Comparison of ENCODE assay signal across 10 cellular contexts in the genomic region with DNA sequence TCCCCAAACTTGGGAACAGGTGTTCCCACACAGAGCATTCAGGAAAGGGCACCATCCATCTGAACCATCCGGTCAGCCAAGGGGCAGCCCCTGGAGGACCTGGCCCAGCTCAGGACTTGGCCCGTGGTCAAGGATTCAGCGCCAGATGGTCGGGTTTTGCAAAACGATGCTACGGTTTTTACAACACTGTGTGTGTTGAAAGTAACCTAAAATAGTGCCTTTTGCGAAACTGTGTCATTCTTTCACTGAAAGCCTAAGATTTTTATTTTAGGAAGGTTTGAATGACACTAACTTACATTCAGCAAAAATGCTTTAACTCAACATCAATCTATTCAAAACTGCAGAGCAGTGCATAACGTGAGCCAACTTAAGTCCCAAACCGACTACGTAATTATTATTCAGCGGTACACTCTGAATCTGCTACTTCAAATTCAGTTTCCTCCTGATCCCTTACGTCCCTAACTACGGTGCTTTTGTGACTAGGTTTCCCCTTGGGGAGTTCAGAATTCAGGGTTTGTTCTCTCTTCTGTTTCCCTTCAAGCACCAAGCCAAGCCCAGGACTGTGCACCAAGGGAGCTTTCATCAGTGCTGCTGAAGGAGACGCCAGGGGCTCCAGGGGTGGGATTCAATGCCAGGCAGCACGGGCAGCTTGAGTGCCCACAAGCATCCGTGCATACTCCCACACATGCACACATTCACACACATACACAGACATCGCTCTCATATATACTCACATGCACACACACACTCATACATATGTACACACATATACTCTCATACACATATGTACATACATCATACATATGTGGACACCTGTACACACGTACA.
A peak's percentile ranks its signal among the peaks of the same experiment; 100 is the strongest.
DNase-seq lines count a peak whose midpoint lies in the region; ATAC-seq and TF ChIP-seq lines count a peak whose summit lies in the region.
"Had no signal": no experiment of that assay in that cellular context is flagged by ENCODE, and none has a peak within 500 bp of the region (broad histone marks: within the 10 kb centered on the region; RNA-seq: fewer than 3 reads in every experiment).

No MANE protein-coding gene starts in this region.

- H3K36me3 Mint-ChIP-seq in effector memory CD8-positive, alpha-beta T cell (ENCODE audit: insufficient read depth): peaks cover 66% of the 10 kb centered on the region

- H3K27ac Mint-ChIP-seq in effector memory CD8-positive, alpha-beta T cell: peak overlapping the region; percentile 50 to 87

- peaks cover 66 to 88% of the 10 kb centered on the region in 2 donors for H3K4me1 Mint-ChIP-seq in effector memory CD8-positive, alpha-beta T cell (ENCODE audit: low read depth in 2 of 2)

- H3K9me3 Mint-ChIP-seq in effector memory CD8-positive, alpha-beta T cell: no peaks in the 10 kb centered on the region

- ATAC-seq in GM21381 (IDR thresholded peaks at IDR 0.05; ENCODE audit: unreplicated experiment) (peak; percentile 16), HG03354 (IDR thresholded peaks at IDR 0.05; ENCODE audit: poor library complexity, severe bottlenecking, unreplicated experiment) (peak; percentile 20)
- no peak for ATAC-seq in effector memory CD8-positive, alpha-beta T cell (replicated peaks)
- ATAC-seq: stimulated activated naive CD8-positive, alpha-beta T cell treated with anti-CD3 and anti-CD28 coated beads, Interleukin-15, Interleukin-2, amounts not matched to agents 100 U/mL and 50 U/mL, for 24 hours had no signal

- H3K4me3 Mint-ChIP-seq in effector memory CD8-positive, alpha-beta T cell: peak overlapping the region in 1 of 2 donors; percentile 3

- no peak for DNase-seq in effector memory CD8-positive, alpha-beta T cell
- DNase-seq in T-helper 1 cell (no peak), DMS53 treated with DMSO at 0.1 percent for 48 hours (lab: John Stamatoyannopoulos, UW; ENCODE audit: unreplicated experiment) (no peak), DMS53 (lab: John Stamatoyannopoulos, UW) (no peak), germinal center (ENCODE audit: low spot score) (no peak)
- DNase-seq: NK-92 treated with Interleukin-12 subunit alpha and Interleukin-12 subunit beta, amount 100 ng/mL, for 24 hours; stimulated activated naive CD8-positive, alpha-beta T cell treated with anti-CD3 and anti-CD28 coated beads, Interleukin-15, Interleukin-2, amounts not matched to agents 100 U/mL and 50 U/mL, for 24 hours had no signal

- H3K27me3 Mint-ChIP-seq in effector memory CD8-positive, alpha-beta T cell: no peaks in the 10 kb centered on the region

- peak; percentile 6 for TF ChIP-seq POLR2A in GM10847 (IDR thresholded peaks at IDR 0.05; ENCODE audit: extremely low read depth, insufficient read length)
